ENCODE assay signal across 9 cellular contexts in the genomic region with DNA sequence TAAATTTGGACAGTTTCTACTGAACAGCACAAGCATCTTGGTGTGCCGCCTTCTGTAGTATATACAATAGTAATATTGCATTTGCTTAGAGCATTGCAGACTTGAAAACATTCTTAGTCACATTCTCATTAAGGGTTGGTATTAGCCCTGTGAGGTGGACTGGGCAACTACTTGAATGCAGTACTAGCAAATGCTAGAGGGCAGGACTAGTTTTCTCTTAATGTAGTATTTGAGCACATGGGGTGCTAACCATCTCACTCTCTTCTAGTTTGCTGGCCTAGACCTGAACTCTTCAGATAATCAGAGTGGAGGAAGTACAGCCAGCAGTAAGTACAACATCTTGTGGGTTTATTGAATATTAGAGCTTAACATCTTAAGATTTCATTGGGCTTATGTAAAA. TPM values are rescaled to one million over a fixed set of nuclear protein-coding genes. Genes with fewer than 3 reads are reported as not detected.
A peak's percentile ranks its signal among the peaks of the same experiment; 100 is the strongest.
DNase-seq lines count a peak whose midpoint lies in the region; ATAC-seq and TF ChIP-seq lines count a peak whose summit lies in the region.
"Had no signal": no experiment of that assay in that cellular context is flagged by ENCODE, and none has a peak within 500 bp of the region (broad histone marks: within the 10 kb centered on the region; RNA-seq: fewer than 3 reads in every experiment).

No MANE protein-coding gene starts in this region.

- no peaks in the 10 kb centered on the region for H3K9me3 ChIP-seq in suprapubic skin

- TF ChIP-seq CTCF in suprapubic skin (IDR thresholded peaks at IDR 0.05) = no peak

- CTCF ChIA-PET in activated CD8-positive, alpha-beta memory T cell treated with anti-CD3 and anti-CD28 coated beads, Interleukin-2, amount 10 ng/mL, durations not matched to agents 7 days and 5 days (lab: Charles Lee) = interaction anchor here (0.9 kb wide), 1 partner anchor 16 kb away, joined by 4 read pairs; no protein-coding TSS in a partner anchor

- peaks cover 36% of the 10 kb centered on the region for H3K4me1 ChIP-seq in suprapubic skin

- H3K4me3 Mint-ChIP-seq in activated CD8-positive, alpha-beta memory T cell treated with anti-CD3 and anti-CD28 coated beads, Interleukin-2, amount 10 ng/mL, durations not matched to agents 7 days and 5 days = peak overlapping the region; percentile 90
- peak overlapping the region; percentile 98 to 100 (median 99) for H3K4me3 Mint-ChIP-seq in immature natural killer cell

- no peak overlapping the region for H3K27ac ChIP-seq in suprapubic skin
- H3K27ac ChIP-seq: C4-2B had no signal

- H3K36me3 Mint-ChIP-seq in activated CD8-positive, alpha-beta memory T cell treated with anti-CD3 and anti-CD28 coated beads, Interleukin-2, amount 10 ng/mL, durations not matched to agents 7 days and 5 days = peaks cover 47% of the 10 kb centered on the region
- H3K36me3 Mint-ChIP-seq in activated naive CD4-positive, alpha-beta T cell treated with anti-CD3 and anti-CD28 coated beads, Interleukin-2, amount 50 U/mL, for 72 hours = peaks cover 33 to 59% of the 10 kb centered on the region in 2 donors
- H3K36me3 Mint-ChIP-seq in immature natural killer cell = peaks cover under 1 to 41% (median 16%) of the 10 kb centered on the region in 3 donors

- no peak for TF ChIP-seq EP300 in suprapubic skin (IDR thresholded peaks at IDR 0.05)

- H3K36me3 ChIP-seq in suprapubic skin = peaks cover 6% of the 10 kb centered on the region

- TF ChIP-seq POLR2A in suprapubic skin (IDR thresholded peaks at IDR 0.05) = no peak

- ATAC-seq in activated CD8-positive, alpha-beta memory T cell treated with anti-CD3 and anti-CD28 coated beads, Interleukin-2, amount 10 ng/mL, durations not matched to agents 7 days and 5 days = no peak
- no peak for ATAC-seq in activated naive CD4-positive, alpha-beta T cell treated with anti-CD3 and anti-CD28 coated beads, Interleukin-2, amount 50 U/mL, for 72 hours

- H3K27me3 ChIP-seq in suprapubic skin = no peaks in the 10 kb centered on the region

- H3K9me3 Mint-ChIP-seq in activated CD8-positive, alpha-beta memory T cell treated with anti-CD3 and anti-CD28 coated beads, Interleukin-2, amount 10 ng/mL, durations not matched to agents 7 days and 5 days (ENCODE audit: low read depth) = no peaks in the 10 kb centered on the region
- H3K9me3 Mint-ChIP-seq in activated naive CD4-positive, alpha-beta T cell treated with anti-CD3 and anti-CD28 coated beads, Interleukin-2, amount 50 U/mL, for 72 hours = no peaks in the 10 kb centered on the region
- H3K9me3 Mint-ChIP-seq in immature natural killer cell = peaks cover 0 to 4% (median 0%) of the 10 kb centered on the region in 6 donors

- H3K4me1 Mint-ChIP-seq in activated CD8-positive, alpha-beta memory T cell treated with anti-CD3 and anti-CD28 coated beads, Interleukin-2, amount 10 ng/mL, durations not matched to agents 7 days and 5 days = peaks cover 26% of the 10 kb centered on the region
- H3K4me1 Mint-ChIP-seq in immature natural killer cell = peaks cover 76 to 81% of the 10 kb centered on the region in 2 donors

- no peaks in the 10 kb centered on the region for H3K27me3 Mint-ChIP-seq in activated CD8-positive, alpha-beta memory T cell treated with anti-CD3 and anti-CD28 coated beads, Interleukin-2, amount 10 ng/mL, durations not matched to agents 7 days and 5 days
- peaks cover 33 to 51% (median 42%) of the 10 kb centered on the region in 3 donors for H3K27me3 Mint-ChIP-seq in immature natural killer cell (ENCODE audit: low read depth in 3 of 3)

- H3K27ac Mint-ChIP-seq in activated CD8-positive, alpha-beta memory T cell treated with anti-CD3 and anti-CD28 coated beads, Interleukin-2, amount 10 ng/mL, durations not matched to agents 7 days and 5 days = peak overlapping the region; percentile 58
- H3K27ac Mint-ChIP-seq in activated naive CD4-positive, alpha-beta T cell treated with anti-CD3 and anti-CD28 coated beads, Interleukin-2, amount 50 U/mL, for 72 hours = peak overlapping the region; percentile 93 to 100
- H3K27ac Mint-ChIP-seq in immature natural killer cell = peak overlapping the region; percentile 100

- WGBS in suprapubic skin = 50% methylated on average over 1 of the region's 1 CpG

- H3K4me3 ChIP-seq in suprapubic skin = peak overlapping the region; percentile 74

- no peak for DNase-seq in activated CD8-positive, alpha-beta memory T cell treated with anti-CD3 and anti-CD28 coated beads, Interleukin-2, amount 10 ng/mL, durations not matched to agents 7 days and 5 days
- no peak for DNase-seq in activated CD8-positive, alpha-beta memory T cell treated with anti-CD3 and anti-CD28 coated beads for 24 hours
- DNase-seq in activated naive CD4-positive, alpha-beta T cell treated with anti-CD3 and anti-CD28 coated beads, Interleukin-2, amount 50 U/mL, for 72 hours (ENCODE audit: low spot score in 2 of 2) = no peak
- peak in 2 of 3 donors; percentile 15 to 23 for DNase-seq in immature natural killer cell
- no peak for DNase-seq in suprapubic skin (ENCODE audit: low spot score in 2 of 2)
- DNase-seq in kidney tubule cell (ENCODE audit: low spot score) = no peak
- DNase-seq in SHP77 (lab: John Stamatoyannopoulos, UW) = no peak
- DNase-seq in NOMO-1 treated with DMSO at 0.1 percent for 48 hours (lab: John Stamatoyannopoulos, UW; ENCODE audit: unreplicated experiment) = no peak

RNA-seq across cellular contexts. Expression of gene DDX3X, which starts 3.2 kb away (rescaled TPM):
- 100 to 1,000 TPM; 198 to 253 TPM for total RNA-seq in activated CD8-positive, alpha-beta memory T cell treated with anti-CD3 and anti-CD28 coated beads, Interleukin-2, amount 10 ng/mL, durations not matched to agents 7 days and 5 days
- total RNA-seq in activated naive CD4-positive, alpha-beta T cell treated with anti-CD3 and anti-CD28 coated beads, Interleukin-2, amount 50 U/mL, for 72 hours = 100 to 1,000 TPM; 248 to 259 TPM
- 100 to 1,000 TPM; 113 to 214 (median 160) TPM for polyA plus RNA-seq in immature natural killer cell
- 100 to 1,000 TPM; 161 to 383 (median 228) TPM for total RNA-seq in suprapubic skin

Comparison
In these comparisons a context has a peak if more than half of its experiments do, and no peak if none do; other contexts are left out.
1. DNase-seq: peak in immature natural killer cell (2 of 3); none in activated CD8-positive, alpha-beta memory T cell treated with anti-CD3 and anti-CD28 coated beads, Interleukin-2, amount 10 ng/mL, durations not matched to agents 7 days and 5 days (single experiment), activated CD8-positive, alpha-beta memory T cell treated with anti-CD3 and anti-CD28 coated beads for 24 hours (single experiment), activated naive CD4-positive, alpha-beta T cell treated with anti-CD3 and anti-CD28 coated beads, Interleukin-2, amount 50 U/mL, for 72 hours (0 of 2), suprapubic skin (0 of 2), kidney tubule cell (single experiment), SHP77 (0 of 2) and NOMO-1 treated with DMSO at 0.1 percent for 48 hours (single experiment).
2. Peak in every context shown above with its lines, with median percentiles within 50 percentile points of each other: H3K27ac Mint-ChIP-seq.